ENCODE assay signal across 14 cellular contexts in genomic region chr9:81182421-81182820, GRCh38.
DNase-seq lines count a peak whose midpoint lies in the region; ATAC-seq and TF ChIP-seq lines count a peak whose summit lies in the region.
"Had no signal": no experiment of that assay in that cellular context is flagged by ENCODE, and none has a peak within 500 bp of the region (broad histone marks: within the 10 kb centered on the region; RNA-seq: fewer than 3 reads in every experiment).

No MANE protein-coding gene starts in this region.

- H2BK5ac ChIP-seq in trophoblast cell (ENCODE audit: low read depth, low read length, poor library complexity) = no peak overlapping the region

- no peak overlapping the region for H3K23ac ChIP-seq in trophoblast cell (ENCODE audit: low read length)

- H3K4me1 Mint-ChIP-seq in activated CD8-positive, alpha-beta memory T cell treated with anti-CD3 and anti-CD28 coated beads, Interleukin-2, amount 10 ng/mL, durations not matched to agents 7 days and 5 days = no peaks in the 10 kb centered on the region
- H3K4me1 Mint-ChIP-seq: activated naive CD8-positive, alpha-beta T cell treated with anti-CD3 and anti-CD28 coated beads, Interleukin-2, amount 50 U/mL, for 24 hours; stimulated activated naive CD8-positive, alpha-beta T cell treated with anti-CD3 and anti-CD28 coated beads, Interleukin-15, amount 100 ng/mL, for 72 hours had no signal

- DNase-seq in Caki2 (ENCODE audit: low read depth) (peak; percentile 78), HS-27A (ENCODE audit: low read depth) (peak; percentile 3), choroid plexus epithelial cell (ENCODE audit: low read depth) (peak; percentile 66), myocyte (ENCODE audit: low read depth) (peak; percentile 98), hypothalamus (lab: John Stamatoyannopoulos, UW) (no peak), trophoblast cell (no peak)
- DNase-seq in activated CD4-positive, alpha-beta T cell treated with anti-CD3 and anti-CD28 coated beads, Interleukin-2, amount 50 U/mL, for 4 hours = no peak
- no peak for DNase-seq in activated CD8-positive, alpha-beta memory T cell treated with anti-CD3 and anti-CD28 coated beads, Interleukin-2, amount 10 ng/mL, durations not matched to agents 7 days and 5 days
- DNase-seq: activated naive CD8-positive, alpha-beta T cell treated with anti-CD3 and anti-CD28 coated beads, Interleukin-2, amount 50 U/mL, for 24 hours; NCI-H1436 treated with DMSO at 0.1 percent for 48 hours; stimulated activated CD4-positive, alpha-beta T cell treated with anti-CD3 and anti-CD28 coated beads, Interleukin-1b, Interleukin-23, amount 100 ng/mL, for 48 hours; stimulated activated naive CD8-positive, alpha-beta T cell treated with anti-CD3 and anti-CD28 coated beads, Interleukin-15, amount 100 ng/mL, for 72 hours; T-helper 9 cell had no signal

- no peak overlapping the region for H3K4ac ChIP-seq in trophoblast cell (ENCODE audit: low read depth, low read length)

- H4K8ac ChIP-seq in trophoblast cell (ENCODE audit: low read depth, low read length) = no peak overlapping the region

- H2AFZ ChIP-seq in trophoblast cell (ENCODE audit: insufficient read depth, low read length, poor library complexity) = no peak overlapping the region

- no peak overlapping the region for H3K4me3 Mint-ChIP-seq in activated CD8-positive, alpha-beta memory T cell treated with anti-CD3 and anti-CD28 coated beads, Interleukin-2, amount 10 ng/mL, durations not matched to agents 7 days and 5 days
- H3K4me3 Mint-ChIP-seq: activated naive CD8-positive, alpha-beta T cell treated with anti-CD3 and anti-CD28 coated beads, Interleukin-2, amount 50 U/mL, for 24 hours; stimulated activated naive CD8-positive, alpha-beta T cell treated with anti-CD3 and anti-CD28 coated beads, Interleukin-15, amount 100 ng/mL, for 72 hours had no signal

- H3K79me2 ChIP-seq in trophoblast cell (ENCODE audit: control insufficient read depth, insufficient read depth, low read length, poor library complexity) = no peaks in the 10 kb centered on the region

- no peaks in the 10 kb centered on the region for H3K36me3 ChIP-seq in trophoblast cell (ENCODE audit: control insufficient read depth in 1 of 2, insufficient read depth in 2 of 2, low read length in 2 of 2)

- H3K27me3 ChIP-seq in trophoblast cell (ENCODE audit: insufficient read depth, low read length) = no peaks in the 10 kb centered on the region

- no peak overlapping the region for H2AK5ac ChIP-seq in trophoblast cell (ENCODE audit: low read length)

- ATAC-seq in activated CD8-positive, alpha-beta memory T cell treated with anti-CD3 and anti-CD28 coated beads, Interleukin-2, amount 10 ng/mL, durations not matched to agents 7 days and 5 days = no peak
- ATAC-seq: activated naive CD8-positive, alpha-beta T cell treated with anti-CD3 and anti-CD28 coated beads, Interleukin-2, amount 50 U/mL, for 24 hours; stimulated activated naive CD8-positive, alpha-beta T cell treated with anti-CD3 and anti-CD28 coated beads, Interleukin-15, amount 100 ng/mL, for 72 hours had no signal

- no peaks in the 10 kb centered on the region for H3K79me1 ChIP-seq in trophoblast cell (ENCODE audit: low read length)

- H3K4me3 ChIP-seq in choroid plexus epithelial cell (ENCODE audit: low read depth, low read length) (no peak overlapping the region), trophoblast cell (ENCODE audit: low read depth, low read length) (no peak overlapping the region)

- no peak overlapping the region for H3K4me2 ChIP-seq in trophoblast cell (ENCODE audit: low read length)

- no peaks in the 10 kb centered on the region for H3K9me3 ChIP-seq in trophoblast cell (ENCODE audit: insufficient read depth, low read depth, low read length)

- no peak overlapping the region for H3K9ac ChIP-seq in trophoblast cell (ENCODE audit: low read length)

- H3K36me3 Mint-ChIP-seq in activated CD8-positive, alpha-beta memory T cell treated with anti-CD3 and anti-CD28 coated beads, Interleukin-2, amount 10 ng/mL, durations not matched to agents 7 days and 5 days = no peaks in the 10 kb centered on the region

- H3K14ac ChIP-seq in trophoblast cell (ENCODE audit: low read length) = no peak overlapping the region

- H3K27ac ChIP-seq in trophoblast cell (ENCODE audit: low read depth, low read length) = no peak overlapping the region
- H3K27ac ChIP-seq: C4-2B had no signal

- no peak overlapping the region for H3K18ac ChIP-seq in trophoblast cell (ENCODE audit: low read length)

- no peaks in the 10 kb centered on the region for H3K9me3 Mint-ChIP-seq in activated CD8-positive, alpha-beta memory T cell treated with anti-CD3 and anti-CD28 coated beads, Interleukin-2, amount 10 ng/mL, durations not matched to agents 7 days and 5 days (ENCODE audit: low read depth)
- H3K9me3 Mint-ChIP-seq: activated naive CD8-positive, alpha-beta T cell treated with anti-CD3 and anti-CD28 coated beads, Interleukin-2, amount 50 U/mL, for 24 hours; stimulated activated naive CD8-positive, alpha-beta T cell treated with anti-CD3 and anti-CD28 coated beads, Interleukin-15, amount 100 ng/mL, for 72 hours had no signal

- H2BK120ac ChIP-seq in trophoblast cell (ENCODE audit: insufficient read depth, low read length, poor library complexity) = no peak overlapping the region

- no peak overlapping the region for H4K91ac ChIP-seq in trophoblast cell (ENCODE audit: low read depth, low read length)

- H3K4me1 ChIP-seq in trophoblast cell (ENCODE audit: control insufficient read depth in 1 of 2, insufficient read depth in 2 of 2, low read length in 2 of 2) = peaks cover 0 to 3% of the 10 kb centered on the region in 2 experiments

- H4K12ac ChIP-seq in trophoblast cell (ENCODE audit: low read depth, low read length) = no peak overlapping the region

- CTCF ChIA-PET in activated CD8-positive, alpha-beta memory T cell treated with anti-CD3 and anti-CD28 coated beads, Interleukin-2, amount 10 ng/mL, durations not matched to agents 7 days and 5 days (lab: Charles Lee) = no interaction called here

- no peak for TF ChIP-seq CTCF in choroid plexus epithelial cell (conservative IDR thresholded peaks at IDR 0.05; ENCODE audit: low read depth, low read length)

- no peaks in the 10 kb centered on the region for H3K27me3 Mint-ChIP-seq in activated CD8-positive, alpha-beta memory T cell treated with anti-CD3 and anti-CD28 coated beads, Interleukin-2, amount 10 ng/mL, durations not matched to agents 7 days and 5 days
- H3K27me3 Mint-ChIP-seq: activated naive CD8-positive, alpha-beta T cell treated with anti-CD3 and anti-CD28 coated beads, Interleukin-2, amount 50 U/mL, for 24 hours; stimulated activated naive CD8-positive, alpha-beta T cell treated with anti-CD3 and anti-CD28 coated beads, Interleukin-15, amount 100 ng/mL, for 72 hours had no signal

- H2BK12ac ChIP-seq in trophoblast cell (ENCODE audit: low read length) = no peak overlapping the region

- no peak overlapping the region for H3K27ac Mint-ChIP-seq in activated CD8-positive, alpha-beta memory T cell treated with anti-CD3 and anti-CD28 coated beads, Interleukin-2, amount 10 ng/mL, durations not matched to agents 7 days and 5 days
- H3K27ac Mint-ChIP-seq: activated naive CD8-positive, alpha-beta T cell treated with anti-CD3 and anti-CD28 coated beads, Interleukin-2, amount 50 U/mL, for 24 hours; stimulated activated naive CD8-positive, alpha-beta T cell treated with anti-CD3 and anti-CD28 coated beads, Interleukin-15, amount 100 ng/mL, for 72 hours had no signal

- in situ Hi-C loops in Caki2 (cut with HindIII; ENCODE audit: low pct_unique_long_range_greater_than_20kb, low sequenced_read_pairs) = no loop called here

Comparison
In these comparisons a context has a peak if more than half of its experiments do, and no peak if none do; other contexts are left out.
1. DNase-seq: peak in Caki2 (single experiment), HS-27A (single experiment), choroid plexus epithelial cell (single experiment) and myocyte (single experiment); none in activated CD4-positive, alpha-beta T cell treated with anti-CD3 and anti-CD28 coated beads, Interleukin-2, amount 50 U/mL, for 4 hours (0 of 2), hypothalamus (0 of 51), activated CD8-positive, alpha-beta memory T cell treated with anti-CD3 and anti-CD28 coated beads, Interleukin-2, amount 10 ng/mL, durations not matched to agents 7 days and 5 days (single experiment) and trophoblast cell (0 of 2).